Comparison of ENCODE assay signal across 8 cellular contexts in genomic region chrX:39309721-39310152, GRCh38.
DNase-seq lines count a peak whose midpoint lies in the region; ATAC-seq and TF ChIP-seq lines count a peak whose summit lies in the region.

No MANE protein-coding gene starts in this region.

- ATAC-seq in central memory CD8-positive, alpha-beta T cell (replicated peaks; ENCODE audit: extremely low read depth, poor library complexity, severe bottlenecking) = peak; percentile 65
- ATAC-seq in HG02973 (IDR thresholded peaks at IDR 0.05; ENCODE audit: unreplicated experiment) = no peak

- no peak overlapping the region for H2BK20ac ChIP-seq in H9 (ENCODE audit: low read depth, low read length, poor library complexity, severe bottlenecking)

- TF ChIP-seq CTCF in HEK293 (tag by site-specific recombination; IDR thresholded peaks at IDR 0.05) (no peak), VCaP (conservative IDR thresholded peaks at IDR 0.05) (no peak), spleen (IDR thresholded peaks at IDR 0.05 in 8 of 11, conservative IDR thresholded peaks at IDR 0.05 in 3 of 11) (no peak), H9 (conservative IDR thresholded peaks at IDR 0.05) (no peak), transverse colon (IDR thresholded peaks at IDR 0.05) (no peak)

- H2AFZ ChIP-seq in H9 (ENCODE audit: low read length) = no peak overlapping the region

- H3K9me3 ChIP-seq in HEK293 (ENCODE audit: control insufficient read depth, insufficient read depth, low read depth, low read length) = no peaks in the 10 kb centered on the region
- no peaks in the 10 kb centered on the region for H3K9me3 ChIP-seq in spleen
- peaks cover 3% of the 10 kb centered on the region for H3K9me3 ChIP-seq in H9 (ENCODE audit: control insufficient read depth, low read depth, low read length)
- H3K9me3 ChIP-seq in transverse colon = no peaks in the 10 kb centered on the region

- H3K4me1 Mint-ChIP-seq in central memory CD8-positive, alpha-beta T cell = peaks cover 7% of the 10 kb centered on the region
- H3K4me1 Mint-ChIP-seq in H9 = no peaks in the 10 kb centered on the region

- no peak overlapping the region for H2BK12ac ChIP-seq in H9 (ENCODE audit: insufficient read length, low read depth, low read length)

- H2AK5ac ChIP-seq in H9 (ENCODE audit: insufficient read length, low read length) = no peak overlapping the region

- in situ Hi-C loops in transverse colon (cut with MboI; ENCODE audit: low pct_ligation_motif_present in 1 of 4, low pct_unique_long_range_greater_than_20kb in 1 of 4, low sequenced_read_pairs in 3 of 4) = no loop called here

- H3K4me1 ChIP-seq in HEK293 (ENCODE audit: control insufficient read depth, insufficient read depth, low read length) = peaks cover 7% of the 10 kb centered on the region
- H3K4me1 ChIP-seq in spleen = peaks cover 0 to 34% (median 6%) of the 10 kb centered on the region in 6 donors
- H3K4me1 ChIP-seq in H9 (ENCODE audit: insufficient read depth, low read length) = no peaks in the 10 kb centered on the region
- no peaks in the 10 kb centered on the region for H3K4me1 ChIP-seq in transverse colon

- no peaks in the 10 kb centered on the region for H3K79me1 ChIP-seq in H9 (ENCODE audit: insufficient read depth, low read depth, low read length, poor library complexity, severe bottlenecking)

- no peak overlapping the region for H4K5ac ChIP-seq in H9 (ENCODE audit: insufficient read length, low read depth, low read length)

- intact Hi-C loops in spleen (cut with DNase I; ENCODE audit: low total_unique reads) = no loop called here
- intact Hi-C loops in transverse colon (cut with DNase I; ENCODE audit: low total_unique reads) = no loop called here

- H4K8ac ChIP-seq in H9 (replicated peaks; ENCODE audit: insufficient read length, low read depth, low read length) = no peak overlapping the region

- peak overlapping the region; percentile 72 for H3K27ac Mint-ChIP-seq in central memory CD8-positive, alpha-beta T cell (ENCODE audit: low read depth)
- no peak overlapping the region; a peak in 1 of 7 replicates for H3K27ac Mint-ChIP-seq in H9

- H3K4me3 Mint-ChIP-seq in central memory CD8-positive, alpha-beta T cell = peak overlapping the region; percentile 58
- H3K4me3 Mint-ChIP-seq in H9 = no peak overlapping the region

- no peak overlapping the region for H3K14ac ChIP-seq in H9 (ENCODE audit: insufficient read depth, low read length)

- TF ChIP-seq EP300 in transverse colon (IDR thresholded peaks at IDR 0.05; ENCODE audit: low read depth) = no peak

- H3K4ac ChIP-seq in H9 (ENCODE audit: low read depth, low read length) = no peak overlapping the region

- H3K23ac ChIP-seq in H9 (ENCODE audit: insufficient read length, low read depth, low read length) = no peak overlapping the region

- 0 out of 2 replicates have a peak, but pooled peaks cover 2% of the 10 kb centered on the region for H3K79me2 ChIP-seq in H9 (ENCODE audit: insufficient read depth, low read length)

- TF ChIP-seq POLR2A in spleen (IDR thresholded peaks at IDR 0.05) = no peak
- TF ChIP-seq POLR2A in transverse colon (IDR thresholded peaks at IDR 0.05) = no peak

- no peak overlapping the region for H3K9ac ChIP-seq in H9 (ENCODE audit: extremely low read depth, insufficient read length, low read length)

- POLR2A ChIA-PET in HEK293 (lab: Yijun Ruan, JAX) = no interaction called here

- CTCF ChIA-PET in HEK293 (lab: Yijun Ruan, JAX) = no interaction called here

- H3K27me3 Mint-ChIP-seq in central memory CD8-positive, alpha-beta T cell = peaks cover 16% of the 10 kb centered on the region
- peaks cover 5% of the 10 kb centered on the region; the same call in 1 of the 2 replicates for H3K27me3 Mint-ChIP-seq in H9 (ENCODE audit: low read depth)

- H3K27ac ChIP-seq in HEK293 (ENCODE audit: extremely low read depth, low read depth, low read length) = peak overlapping the region; percentile 0; the same call in 1 of the 2 replicates
- 0 out of 2 replicates have a peak overlapping the region, but pooled peaks have one; percentile 8 for H3K27ac ChIP-seq in VCaP
- peak overlapping the region in 6 of 8 donors; percentile 3 to 55 (median 50) for H3K27ac ChIP-seq in spleen
- H3K27ac ChIP-seq in H9 (ENCODE audit: insufficient read length, low read depth, low read length) = no peak overlapping the region
- no peak overlapping the region for H3K27ac ChIP-seq in transverse colon

- no peak overlapping the region for H2BK5ac ChIP-seq in H9 (ENCODE audit: insufficient read length, low read length)

- H3K27me3 ChIP-seq in spleen (replicated peaks in 1 of 7) (peaks cover 0 to 3% (median 0%) of the 10 kb centered on the region in 7 donors), H9 (ENCODE audit: insufficient read depth, low read length) (no peaks in the 10 kb centered on the region), transverse colon (no peaks in the 10 kb centered on the region)

- H2BK120ac ChIP-seq in H9 (ENCODE audit: low read depth, low read length, poor library complexity, severe bottlenecking) = no peak overlapping the region

- H3T11ph ChIP-seq in H9 (ENCODE audit: low read length) = no peak overlapping the region

- H3K36me3 ChIP-seq in HEK293 (ENCODE audit: control insufficient read depth in 2 of 2, insufficient read depth in 1 of 2, low read length in 2 of 2) (no peaks in the 10 kb centered on the region), spleen (no peaks in the 10 kb centered on the region), transverse colon (no peaks in the 10 kb centered on the region)

- no peak for DNase-seq in central memory CD8-positive, alpha-beta T cell (ENCODE audit: low spot score in 2 of 2)
- DNase-seq in spleen (no peak), H9 (no peak), transverse colon (no peak), NCI-H1092 (lab: John Stamatoyannopoulos, UW) (no peak)

- no peak overlapping the region for H4K91ac ChIP-seq in H9 (ENCODE audit: insufficient read length, low read depth, low read length)

- H4K20me1 ChIP-seq in H9 (ENCODE audit: control insufficient read depth, insufficient read depth, insufficient read length) = no peaks in the 10 kb centered on the region

- 12 to 37% (median 16%) methylated on average over 7 of the region's 7 CpGs for WGBS in spleen, 5 donors
- WGBS in H9 (ENCODE audit: extremely low coverage, insufficient read length, low lambda C conversion rate) = no CpG with 5 or more reads among the region's 7 CpGs
- 28 to 49% methylated on average over 3 to 7 of the region's 7 CpGs for WGBS in transverse colon (ENCODE audit: low coverage in 1 of 2), 2 donors

- no peak overlapping the region for H3K56ac ChIP-seq in H9 (ENCODE audit: insufficient read length, low read depth, low read length)

- no peaks in the 10 kb centered on the region for H3K36me3 Mint-ChIP-seq in central memory CD8-positive, alpha-beta T cell (ENCODE audit: insufficient read depth)
- H3K36me3 Mint-ChIP-seq in H9 (ENCODE audit: insufficient read depth in 1 of 3, low read depth in 3 of 3) = peaks cover 0 to 12% (median 2%) of the 10 kb centered on the region in 3 experiments; a peak in 4 of 7 replicates

- no peaks in the 10 kb centered on the region for H3K23me2 ChIP-seq in H9 (ENCODE audit: insufficient read length, low read depth, low read length, poor library complexity, severe bottlenecking)

- H3K4me3 ChIP-seq in HEK293 (ENCODE audit: low read depth, low read length) (no peak overlapping the region), spleen (no peak overlapping the region), transverse colon (no peak overlapping the region)

- no peak overlapping the region for H3K4me2 ChIP-seq in H9 (ENCODE audit: insufficient read depth, insufficient read length, low read length)

- H2BK15ac ChIP-seq in H9 (ENCODE audit: low read depth, low read length) = no peak overlapping the region

- H3K9me3 Mint-ChIP-seq in central memory CD8-positive, alpha-beta T cell = no peaks in the 10 kb centered on the region
- peaks cover 65 to 87% of the 10 kb centered on the region in 2 experiments for H3K9me3 Mint-ChIP-seq in H9

- H3K18ac ChIP-seq in H9 (ENCODE audit: insufficient read length, low read depth, low read length) = no peak overlapping the region

TF ChIP-seq in HEK293, 187 proteins besides CTCF, POLR2A, EP300 and RAD21 (continues in another document):
- TF ChIP-seq ZNF654 (tag by site-specific recombination; IDR thresholded peaks at IDR 0.05; ENCODE audit: low read depth) (no peak), TCF7L2 (IDR thresholded peaks at IDR 0.05; ENCODE audit: borderline replicate concordance, low read depth, low read length) (peak; percentile 98), PRDM10 (tag by site-specific recombination; IDR thresholded peaks at IDR 0.05) (no peak), SETDB1 (IDR thresholded peaks at IDR 0.05; ENCODE audit: insufficient read length, low read length) (peak; percentile 24), ZNF202 (tag by site-specific recombination; IDR thresholded peaks at IDR 0.05; ENCODE audit: borderline replicate concordance) (no peak), ZNF214 (tag by site-specific recombination; IDR thresholded peaks at IDR 0.05; ENCODE audit: borderline replicate concordance) (no peak), ZBTB7A (tag by site-specific recombination; IDR thresholded peaks at IDR 0.05; ENCODE audit: low read depth) (no peak), ZNF707 (tag by site-specific recombination; IDR thresholded peaks at IDR 0.05) (no peak), TRIM28 (IDR thresholded peaks at IDR 0.05; ENCODE audit: borderline replicate concordance, low read length) (peak; percentile 83)

Comparison
In these comparisons a context has a peak if more than half of its experiments do, and no peak if none do; other contexts are left out.
1. H3K27ac ChIP-seq: peak in HEK293 (single experiment), VCaP (single experiment) and spleen (6 of 8); none in H9 (single experiment) and transverse colon (0 of 4).